ENCODE assay signal across 16 cellular contexts in the genomic region with DNA sequence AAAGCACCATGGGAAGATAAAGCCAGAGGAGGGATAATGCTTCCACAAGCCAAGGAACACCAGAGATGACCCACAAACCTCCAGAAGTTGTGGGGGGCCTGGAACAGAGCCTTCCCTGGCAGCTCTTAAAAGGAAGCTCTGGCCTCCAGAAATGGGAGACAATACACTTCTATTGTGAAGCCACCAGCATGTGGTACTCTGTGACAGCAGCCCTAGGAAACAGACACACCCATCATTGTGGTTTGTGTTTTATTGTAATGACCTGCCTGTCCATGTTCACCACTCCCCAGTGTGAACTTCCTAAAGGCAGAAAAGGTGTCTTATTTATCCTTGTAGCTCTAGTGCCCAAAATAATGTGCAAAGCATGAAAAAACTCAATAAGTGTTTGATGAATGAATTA.
"Had no signal": no experiment of that assay in that cellular context is flagged by ENCODE, and none has a peak within 500 bp of the region (broad histone marks: within the 10 kb centered on the region; RNA-seq: fewer than 3 reads in every experiment).

No MANE protein-coding gene starts in this region.

- H3K4me3 ChIP-seq: body of pancreas, colonic mucosa, esophagus muscularis mucosa, left lung, suprapubic skin had no signal

- H3K36me3 ChIP-seq: colonic mucosa, esophagus muscularis mucosa, left lung, suprapubic skin had no signal

- H3K36me3 Mint-ChIP-seq: activated naive CD4-positive, alpha-beta T cell treated with anti-CD3 and anti-CD28 coated beads, Interleukin-2, amount 50 U/mL, for 72 hours; natural killer cell had no signal

- H3K4me1 ChIP-seq: body of pancreas, colonic mucosa, esophagus muscularis mucosa, left lung, suprapubic skin had no signal

- H3K9me3 ChIP-seq: body of pancreas, colonic mucosa, esophagus muscularis mucosa, left lung, suprapubic skin had no signal

- H3K4me1 Mint-ChIP-seq: activated B cell treated with CpG ODN at 0.5 μM for 24 hours had no signal

- H3K27me3 Mint-ChIP-seq: activated T-cell treated with anti-CD3 and anti-CD28 coated beads, Interleukin-2, amount 50 U/mL, for 24 hours had no signal

- ATAC-seq: activated naive CD4-positive, alpha-beta T cell treated with anti-CD3 and anti-CD28 coated beads, Interleukin-2, amount 50 U/mL, for 72 hours; body of pancreas; left lung; stimulated activated naive CD8-positive, alpha-beta T cell treated with anti-CD3 and anti-CD28 coated beads, Interleukin-15, Interleukin-2, amounts not matched to agents 100 U/mL and 50 U/mL, for 24 hours had no signal

- H3K27ac Mint-ChIP-seq: activated B cell treated with CpG ODN at 0.5 μM for 24 hours; activated naive CD4-positive, alpha-beta T cell treated with anti-CD3 and anti-CD28 coated beads, Interleukin-2, amount 50 U/mL, for 72 hours; activated T-cell treated with anti-CD3 and anti-CD28 coated beads, Interleukin-2, amount 50 U/mL, for 24 hours; natural killer cell had no signal

- H3K27ac ChIP-seq: body of pancreas, colonic mucosa, esophagus muscularis mucosa, left lung, suprapubic skin had no signal

- H3K27me3 ChIP-seq: body of pancreas, colonic mucosa, esophagus muscularis mucosa, left lung, suprapubic skin had no signal

- H3K4me3 Mint-ChIP-seq: activated B cell treated with CpG ODN at 0.5 μM for 24 hours; activated T-cell treated with anti-CD3 and anti-CD28 coated beads, Interleukin-2, amount 50 U/mL, for 24 hours; natural killer cell had no signal

- DNase-seq: activated B cell treated with CpG ODN at 0.5 μM for 24 hours; activated T-cell treated with anti-CD3 and anti-CD28 coated beads, Interleukin-2, amount 50 U/mL, for 24 hours; body of pancreas; caudate nucleus; colonic mucosa; hippocampal formation; left lung; mammary epithelial cell; natural killer cell; posterior cingulate gyrus; retina; stimulated activated CD4-positive, alpha-beta T cell treated with anti-CD3 and anti-CD28 coated beads, Interleukin-4, amount 100 ng/mL, for 24 hours; stimulated activated naive CD8-positive, alpha-beta T cell treated with anti-CD3 and anti-CD28 coated beads, Interleukin-15, Interleukin-2, amounts not matched to agents 100 U/mL and 50 U/mL, for 24 hours had no signal

- H3K9me3 Mint-ChIP-seq: activated B cell treated with CpG ODN at 0.5 μM for 24 hours, natural killer cell had no signal
